In the genomic region with DNA sequence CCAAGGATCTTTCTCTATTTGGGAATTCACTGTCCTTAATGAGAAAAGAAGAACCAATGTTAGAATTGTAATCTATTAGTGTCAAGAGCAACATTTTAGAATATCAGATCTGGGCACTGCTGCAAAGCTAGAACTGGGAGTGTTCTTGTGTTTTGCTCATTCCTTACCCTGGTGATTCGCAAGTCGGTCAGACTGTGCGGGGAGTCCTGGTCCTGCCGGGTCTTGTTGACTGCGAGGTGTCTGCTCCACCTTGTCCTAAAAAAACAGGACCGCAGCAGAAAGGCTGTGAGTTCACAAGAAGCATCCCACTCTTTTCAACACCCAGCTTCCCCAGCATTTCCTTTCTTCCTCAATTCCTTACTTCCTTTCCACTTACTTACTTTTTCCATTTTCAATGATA, we compare ENCODE assay signal across 15 cellular contexts.
DNase-seq lines count a peak whose midpoint lies in the region; FAIRE-seq and TF ChIP-seq lines count a peak whose summit lies in the region.
"Had no signal": no experiment of that assay in that cellular context is flagged by ENCODE, and none has a peak within 500 bp of the region (broad histone marks: within the 10 kb centered on the region; RNA-seq: fewer than 3 reads in every experiment).

No MANE protein-coding gene starts in this region.

- no peak for TF ChIP-seq CTCF in bronchial epithelial cell (IDR thresholded peaks at IDR 0.05; ENCODE audit: insufficient read depth, low read length, severe bottlenecking)
- TF ChIP-seq CTCF in glutamatergic neuron (IDR thresholded peaks at IDR 0.05; ENCODE audit: partially characterized antibody, unreplicated experiment), result no peak

- peak; percentile 37 for DNase-seq in G401 (ENCODE audit: low spot score)
- DNase-seq in HPDE6-E6E7 (ENCODE audit: extremely low spot score), result peak; percentile 21
- peak; percentile 72 for DNase-seq in bronchial epithelial cell (ENCODE audit: low read depth)
- peak; percentile 23 for DNase-seq in kidney tubule cell (ENCODE audit: low spot score)
- no peak for DNase-seq in glutamatergic neuron
- DNase-seq in NCI-H2171 treated with DMSO at 0.1 percent for 48 hours (lab: John Stamatoyannopoulos, UW), result no peak
- no peak for DNase-seq in dermis blood vessel endothelial cell
- DNase-seq: Calu3; CD8-positive, alpha-beta T cell; DMS79 treated with DMSO at 0.1 percent for 48 hours; IMR-90 had no signal

- H3K36me3 Mint-ChIP-seq in glutamatergic neuron (ENCODE audit: unreplicated experiment), result no peaks in the 10 kb centered on the region
- H3K36me3 Mint-ChIP-seq: CD8-positive, alpha-beta T cell had no signal

- no peaks in the 10 kb centered on the region for H3K9me3 Mint-ChIP-seq in glutamatergic neuron (ENCODE audit: unreplicated experiment)
- H3K9me3 Mint-ChIP-seq: CD8-positive, alpha-beta T cell had no signal

- in situ Hi-C loops in G401 (cut with HindIII; ENCODE audit: low sequenced_read_pairs), result no loop called here

- no peaks in the 10 kb centered on the region for H3K27me3 ChIP-seq in bronchial epithelial cell (ENCODE audit: control insufficient read depth, insufficient read depth, low read length)
- H3K27me3 ChIP-seq: BLaER1 treated with 17β-estradiol and CSF1 and Interleukin-3, amounts not matched to agents 10 nM and 100 nM had no signal

- FAIRE-seq in bronchial epithelial cell (lab: Jason Lieb, UNC), result peak; percentile 23
- FAIRE-seq: GM12878 had no signal

- peaks cover 6% of the 10 kb centered on the region for H3K36me3 ChIP-seq in bronchial epithelial cell (ENCODE audit: control insufficient read depth, insufficient read depth, low read length)

- no peaks in the 10 kb centered on the region for H3K27me3 Mint-ChIP-seq in glutamatergic neuron (ENCODE audit: unreplicated experiment)

- H3K4me3 ChIP-seq in bronchial epithelial cell (ENCODE audit: low read depth, low read length), result no peak overlapping the region
- H3K4me3 ChIP-seq: BLaER1 treated with 17β-estradiol and CSF1 and Interleukin-3, amounts not matched to agents 10 nM and 100 nM; GM12878; HAP-1 had no signal

- no peak overlapping the region for H3K27ac Mint-ChIP-seq in glutamatergic neuron (ENCODE audit: unreplicated experiment)
- H3K27ac Mint-ChIP-seq: B cell; CD8-positive, alpha-beta T cell had no signal

- no peak overlapping the region for H3K4me3 Mint-ChIP-seq in glutamatergic neuron (ENCODE audit: unreplicated experiment)
- H3K4me3 Mint-ChIP-seq: B cell; CD8-positive, alpha-beta T cell had no signal

- H3K4me1 Mint-ChIP-seq in glutamatergic neuron (ENCODE audit: low read depth, unreplicated experiment), result peaks cover 13% of the 10 kb centered on the region
- H3K4me1 Mint-ChIP-seq: B cell had no signal

Comparison
In these comparisons a context has a peak if more than half of its experiments do, and no peak if none do; other contexts are left out.
1. DNase-seq: peak in G401 (single experiment), HPDE6-E6E7 (single experiment), bronchial epithelial cell (single experiment) and kidney tubule cell (single experiment); none in glutamatergic neuron (single experiment), NCI-H2171 treated with DMSO at 0.1 percent for 48 hours (single experiment) and dermis blood vessel endothelial cell (single experiment).